8 cellular contexts compared by ENCODE assay signal in the genomic region with DNA sequence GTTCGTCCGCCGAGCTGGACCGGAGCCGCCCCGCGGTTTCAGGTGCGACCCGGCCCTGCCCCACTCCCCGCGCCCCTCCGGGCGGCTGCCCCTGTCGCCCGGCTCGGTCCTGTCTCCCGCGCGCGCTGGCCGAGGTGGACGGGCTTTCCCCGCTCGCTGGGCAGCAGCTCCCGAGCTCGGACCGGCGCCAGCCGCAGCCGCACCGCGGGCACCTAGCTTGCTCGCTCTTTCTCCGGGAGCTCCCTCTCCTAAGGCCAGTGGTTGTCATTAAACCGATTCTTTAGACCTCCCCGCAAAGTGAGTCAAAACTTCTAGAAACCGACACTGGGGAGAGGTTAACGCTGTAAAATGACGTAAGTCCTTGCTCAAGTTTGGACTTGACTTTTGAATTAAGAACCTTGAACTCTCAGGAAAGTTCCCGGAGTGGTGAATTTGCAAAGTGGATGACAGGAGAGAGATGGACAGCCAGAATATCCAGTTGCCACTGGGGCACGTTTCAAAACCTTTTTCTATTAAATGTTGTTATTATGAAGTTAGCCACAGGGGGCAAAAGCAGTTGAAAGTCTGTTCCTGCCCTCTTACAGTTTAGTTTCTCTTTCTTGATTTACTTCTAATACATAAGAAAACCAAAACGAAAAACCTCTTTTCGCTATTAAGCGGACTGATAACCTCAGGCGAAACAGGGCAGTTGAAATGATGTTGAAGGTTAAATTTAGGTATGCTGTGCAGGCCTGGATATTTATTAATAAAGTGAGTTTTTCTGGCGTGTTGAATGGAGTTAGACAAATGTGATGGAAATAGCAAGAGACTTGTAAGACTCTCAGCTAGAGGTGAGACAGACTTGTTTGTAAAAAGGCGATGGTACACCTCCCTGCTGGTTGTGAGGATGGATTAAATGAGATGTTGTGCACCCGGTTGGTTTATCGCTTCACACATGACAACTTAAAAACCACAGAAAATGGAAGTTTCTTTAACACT. TPM values are rescaled to one million over a fixed set of nuclear protein-coding genes. Genes with fewer than 3 reads are reported as not detected.
DNase-seq lines count a peak whose midpoint lies in the region; ATAC-seq and TF ChIP-seq lines count a peak whose summit lies in the region.

No MANE protein-coding gene starts in this region.

- TF ChIP-seq CTCF in CD14-positive monocyte (IDR thresholded peaks at IDR 0.05) (peak; percentile 74), lower lobe of right lung (IDR thresholded peaks at IDR 0.05) (peak; percentile 59)

- peaks cover 20 to 35% (median 31%) of the 10 kb centered on the region in 7 donors for H3K9me3 Mint-ChIP-seq in CD14-positive monocyte
- H3K9me3 Mint-ChIP-seq in stimulated activated effector memory CD8-positive, alpha-beta T cell treated with anti-CD3 and anti-CD28 coated beads, Interleukin-12 subunit alpha, Interleukin-12 subunit beta, amount 100 ng/mL, for 72 hours, result no peaks in the 10 kb centered on the region

- H3K4me1 ChIP-seq in lower lobe of right lung, result peaks cover 32% of the 10 kb centered on the region

- H3K9me3 ChIP-seq in lower lobe of right lung, result no peaks in the 10 kb centered on the region

- H3K27me3 Mint-ChIP-seq in CD14-positive monocyte (ENCODE audit: low read depth in 3 of 3), result peaks cover 0 to 5% (median under 1%) of the 10 kb centered on the region in 3 donors

- TF ChIP-seq POLR2A in GM19099 (IDR thresholded peaks at IDR 0.05; ENCODE audit: extremely low read depth, insufficient read length, low read depth), result peak; percentile 13

- ATAC-seq in HG03280 (IDR thresholded peaks at IDR 0.05; ENCODE audit: unreplicated experiment) (peak; percentile 60), lower lobe of right lung (peak; percentile 79 to 82)
- peak; percentile 86 for ATAC-seq in stimulated activated effector memory CD8-positive, alpha-beta T cell treated with anti-CD3 and anti-CD28 coated beads, Interleukin-12 subunit alpha, Interleukin-12 subunit beta, amount 100 ng/mL, for 72 hours

- H3K27ac ChIP-seq in lower lobe of right lung, result peak overlapping the region; percentile 96

- H3K27me3 ChIP-seq in lower lobe of right lung (ENCODE audit: low read depth), result no peaks in the 10 kb centered on the region

- DNase-seq in CD14-positive monocyte (ENCODE audit: low spot score), result no peak
- peak; percentile 49 for DNase-seq in NCI-H526 treated with DMSO at 0.1 percent for 48 hours (lab: John Stamatoyannopoulos, UW)
- DNase-seq in activated CD4-positive, alpha-beta T cell treated with anti-CD3 and anti-CD28 coated beads, Interleukin-2, amount 50 U/mL, for 24 hours (ENCODE audit: low read depth in 1 of 2, low spot score in 1 of 2), result peak; percentile 6 to 49
- peak; percentile 5 for DNase-seq in effector CD8-positive, alpha-beta T cell (lab: John Stamatoyannopoulos, UW)
- DNase-seq in lower lobe of right lung, result peak; percentile 68
- peak; percentile 42 to 80 for DNase-seq in stimulated activated effector memory CD8-positive, alpha-beta T cell treated with anti-CD3 and anti-CD28 coated beads, Interleukin-12 subunit alpha, Interleukin-12 subunit beta, amount 100 ng/mL, for 72 hours (ENCODE audit: low spot score in 2 of 2)

- H3K4me1 Mint-ChIP-seq in CD14-positive monocyte, result peaks cover 28% of the 10 kb centered on the region
- H3K4me1 Mint-ChIP-seq in stimulated activated effector memory CD8-positive, alpha-beta T cell treated with anti-CD3 and anti-CD28 coated beads, Interleukin-12 subunit alpha, Interleukin-12 subunit beta, amount 100 ng/mL, for 72 hours, result peaks cover 39% of the 10 kb centered on the region

- intact Hi-C loops in CD14-positive monocyte (cut with micrococcal nuclease) (loop anchor here in 1 of 2 donors (5.0 kb wide), 3 partner anchors 62 to 652 kb away; a partner anchor contains a TSS), lower lobe of right lung (cut with DNase I) (no loop called here)

- H3K4me3 ChIP-seq in lower lobe of right lung, result peak overlapping the region; percentile 98

- peaks cover 4 to 17% of the 10 kb centered on the region in 2 donors for H3K36me3 Mint-ChIP-seq in CD14-positive monocyte
- peaks cover 40% of the 10 kb centered on the region for H3K36me3 Mint-ChIP-seq in stimulated activated effector memory CD8-positive, alpha-beta T cell treated with anti-CD3 and anti-CD28 coated beads, Interleukin-12 subunit alpha, Interleukin-12 subunit beta, amount 100 ng/mL, for 72 hours

- H3K4me3 Mint-ChIP-seq in CD14-positive monocyte, result peak overlapping the region; percentile 87 to 95
- H3K4me3 Mint-ChIP-seq in stimulated activated effector memory CD8-positive, alpha-beta T cell treated with anti-CD3 and anti-CD28 coated beads, Interleukin-12 subunit alpha, Interleukin-12 subunit beta, amount 100 ng/mL, for 72 hours, result peak overlapping the region; percentile 75

- H3K36me3 ChIP-seq in lower lobe of right lung, result no peaks in the 10 kb centered on the region

- H3K27ac Mint-ChIP-seq in CD14-positive monocyte, result peak overlapping the region; percentile 74 to 97 (median 92)
- H3K27ac Mint-ChIP-seq in stimulated activated effector memory CD8-positive, alpha-beta T cell treated with anti-CD3 and anti-CD28 coated beads, Interleukin-12 subunit alpha, Interleukin-12 subunit beta, amount 100 ng/mL, for 72 hours, result peak overlapping the region; percentile 90

RNA-seq across cellular contexts. Expression of a gene that starts 0.8 kb away (rescaled TPM):
- 1 to 10 TPM; 7.4 to 8.5 TPM for polyA plus RNA-seq in CD14-positive monocyte
- total RNA-seq in lower lobe of right lung, result 21.1 TPM
